ENCODE assay signal across 8 cellular contexts in genomic region chr5:149581931-149582768, GRCh38. TPM values are rescaled to one million over a fixed set of nuclear protein-coding genes. Genes with fewer than 3 reads are reported as not detected.
DNase-seq lines count a peak whose midpoint lies in the region; ATAC-seq, FAIRE-seq and TF ChIP-seq lines count a peak whose summit lies in the region.

No MANE protein-coding gene starts in this region.

- peak; percentile 50 for ATAC-seq in body of pancreas
- ATAC-seq in HG03025 (IDR thresholded peaks at IDR 0.05; ENCODE audit: low FRiP score, unreplicated experiment): no peak

- CTCF ChIA-PET in activated naive CD4-positive, alpha-beta T cell treated with anti-CD3 and anti-CD28 coated beads for 36 hours (lab: Charles Lee): interaction anchor here (0.6 to 1.5 kb wide), 8 partner anchors 11 to 211 kb away, joined by 3 to 5 read pairs (median 4); no protein-coding TSS in a partner anchor

- peak in 2 of 3 donors; percentile 41 to 58 for TF ChIP-seq POLR2A in body of pancreas (IDR thresholded peaks at IDR 0.05)

- TF ChIP-seq CTCF in body of pancreas (IDR thresholded peaks at IDR 0.05) (no peak), kidney (IDR thresholded peaks at IDR 0.05; ENCODE audit: borderline replicate concordance, extremely low read depth, insufficient read depth) (no peak)

- peak overlapping the region; percentile 11 to 24 for H3K4me3 ChIP-seq in body of pancreas
- H3K4me3 ChIP-seq in kidney (ENCODE audit: low read length in 2 of 2): peak overlapping the region; percentile 60 to 65

- intact Hi-C loops in activated naive CD4-positive, alpha-beta T cell treated with anti-CD3 and anti-CD28 coated beads for 36 hours (cut with micrococcal nuclease): no loop called here
- intact Hi-C loops in body of pancreas (cut with DNase I) (no loop called here), kidney (cut with DNase I) (no loop called here)

- H3K27ac Mint-ChIP-seq in activated naive CD4-positive, alpha-beta T cell treated with anti-CD3 and anti-CD28 coated beads for 36 hours: no peak overlapping the region

- FAIRE-seq in kidney (lab: Jason Lieb, UNC): no peak

- H3K9me3 Mint-ChIP-seq in activated naive CD4-positive, alpha-beta T cell treated with anti-CD3 and anti-CD28 coated beads for 36 hours: no peaks in the 10 kb centered on the region

- H3K4me1 ChIP-seq in body of pancreas (peaks cover 35% of the 10 kb centered on the region), kidney (ENCODE audit: control insufficient read depth in 1 of 2, insufficient read depth in 1 of 2, low read depth in 1 of 2, low read length in 2 of 2) (peaks cover 8 to 12% of the 10 kb centered on the region in 2 donors)

- H3K4me3 Mint-ChIP-seq in activated naive CD4-positive, alpha-beta T cell treated with anti-CD3 and anti-CD28 coated beads for 36 hours: peak overlapping the region; percentile 73

- H3K9ac ChIP-seq in kidney (ENCODE audit: low read length in 2 of 2): peak overlapping the region; percentile 11 to 77

- H3K27me3 ChIP-seq in body of pancreas: no peaks in the 10 kb centered on the region

- peaks cover 26% of the 10 kb centered on the region for H3K4me1 Mint-ChIP-seq in activated naive CD4-positive, alpha-beta T cell treated with anti-CD3 and anti-CD28 coated beads for 36 hours (ENCODE audit: low read depth)

- H3K27ac ChIP-seq in body of pancreas (peak overlapping the region; percentile 83 to 91 (median 90)), kidney (ENCODE audit: low read depth in 2 of 2, low read length in 2 of 2) (peak overlapping the region; percentile 55 to 58)

- no peaks in the 10 kb centered on the region for H3K36me3 Mint-ChIP-seq in activated naive CD4-positive, alpha-beta T cell treated with anti-CD3 and anti-CD28 coated beads for 36 hours (ENCODE audit: low read depth)

- DNase-seq in activated naive CD4-positive, alpha-beta T cell treated with anti-CD3 and anti-CD28 coated beads for 36 hours: no peak
- DNase-seq in activated naive CD4-positive, alpha-beta T cell (lab: John Stamatoyannopoulos, UW): no peak
- DNase-seq in body of pancreas (peak; percentile 49 to 65 (median 57)), kidney (no peak), smooth muscle cell of the brain vasculature (ENCODE audit: low read depth, low spot score) (peak; percentile 68), OCI-M2 (lab: John Stamatoyannopoulos, UW; ENCODE audit: unreplicated experiment) (no peak), NCI-H226 (no peak)

- 9 to 22% methylated on average over 9 of the region's 9 CpGs for WGBS in body of pancreas, 2 donors

- no peaks in the 10 kb centered on the region for H3K27me3 Mint-ChIP-seq in activated naive CD4-positive, alpha-beta T cell treated with anti-CD3 and anti-CD28 coated beads for 36 hours (ENCODE audit: low read depth)

- H3K9me3 ChIP-seq in body of pancreas (no peaks in the 10 kb centered on the region), kidney (ENCODE audit: control insufficient read depth in 1 of 2, low read length in 2 of 2) (no peaks in the 10 kb centered on the region)

- H3K36me3 ChIP-seq in body of pancreas (replicated peaks in 1 of 2; ENCODE audit: insufficient read depth in 1 of 2, low read depth in 2 of 2) (no peaks in the 10 kb centered on the region), kidney (ENCODE audit: control insufficient read depth in 1 of 2, insufficient read depth in 2 of 2, low read length in 2 of 2) (no peaks in the 10 kb centered on the region)

RNA-seq across cellular contexts. Expression of gene ARHGEF37, which starts 0.9 kb away (rescaled TPM):
- total RNA-seq in activated naive CD4-positive, alpha-beta T cell treated with anti-CD3 and anti-CD28 coated beads for 36 hours: 1 to 10 TPM in 1 of 2 experiments, under 1 TPM in 1; 0.95 to 2.0 TPM
- 10 to 100 TPM in 1 of 2 donors, 1 to 10 TPM in 1; 5.9 to 14.0 TPM for total RNA-seq in body of pancreas
- total RNA-seq in kidney: 21.8 TPM
- 6.9 TPM for polyA plus RNA-seq in kidney (ENCODE audit: insufficient read depth, low read depth, low replicate concordance)

RNA-seq across cellular contexts. Expression of gene CSNK1A1, which starts 30.9 kb away (rescaled TPM):
- total RNA-seq in activated naive CD4-positive, alpha-beta T cell treated with anti-CD3 and anti-CD28 coated beads for 36 hours: 100 to 1,000 TPM; 183 to 188 TPM
- total RNA-seq in body of pancreas (10 to 100 TPM; 82.4 to 85.4 TPM), kidney (221 TPM)
- polyA plus RNA-seq in kidney (ENCODE audit: insufficient read depth, low read depth, low replicate concordance): 63.9 TPM

Comparison
In these comparisons a context has a peak if more than half of its experiments do, and no peak if none do; other contexts are left out.
1. DNase-seq: peak in body of pancreas (4 of 4) and smooth muscle cell of the brain vasculature (single experiment); none in activated naive CD4-positive, alpha-beta T cell treated with anti-CD3 and anti-CD28 coated beads for 36 hours (single experiment), activated naive CD4-positive, alpha-beta T cell (0 of 4), kidney (single experiment), OCI-M2 (single experiment) and NCI-H226 (single experiment).